Comparison of ENCODE assay signal across 18 cellular contexts in the genomic region with DNA sequence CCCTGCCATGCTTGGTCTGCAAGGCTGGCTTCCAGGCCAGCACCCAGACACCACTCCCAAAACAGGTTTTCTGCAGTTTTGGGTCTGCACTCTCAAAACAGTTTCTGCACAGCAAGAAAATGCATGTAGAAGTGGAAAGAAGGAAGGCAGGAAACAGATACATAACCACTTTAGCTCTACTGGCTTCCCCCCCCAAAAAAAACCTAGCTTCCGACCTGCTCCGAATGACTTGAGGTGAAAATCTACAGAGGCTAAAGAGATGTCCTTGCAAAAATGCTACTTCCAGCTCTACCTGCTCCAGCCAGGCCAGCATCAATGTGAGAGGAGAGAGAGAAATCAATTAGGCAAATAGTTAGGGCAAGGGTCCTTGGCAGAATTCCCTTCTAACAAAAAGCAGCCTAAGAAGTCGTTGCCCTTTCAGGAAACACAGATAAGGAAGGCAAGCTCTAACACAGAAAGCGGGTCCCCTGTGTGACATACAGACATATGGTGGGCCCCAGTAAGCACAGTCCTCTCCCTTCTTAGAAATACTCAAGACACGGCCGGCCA. TPM values are rescaled to one million over a fixed set of nuclear protein-coding genes. Genes with fewer than 3 reads are reported as not detected.
A peak's percentile ranks its signal among the peaks of the same experiment; 100 is the strongest.
DNase-seq lines count a peak whose midpoint lies in the region; ATAC-seq, FAIRE-seq and TF ChIP-seq lines count a peak whose summit lies in the region.
"Had no signal": no experiment of that assay in that cellular context is flagged by ENCODE, and none has a peak within 500 bp of the region (broad histone marks: within the 10 kb centered on the region; RNA-seq: fewer than 3 reads in every experiment).

No MANE protein-coding gene starts in this region.

- POLR2A ChIA-PET in activated CD4-positive, alpha-beta memory T cell treated with anti-CD3 and anti-CD28 coated beads, Interleukin-2, amount 10 ng/mL, durations not matched to agents 7 days and 5 days (lab: Charles Lee): interaction anchor here (1.0 to 6.3 kb wide), 6 partner anchors 12 to 125 kb away, joined by 4 to 111 read pairs (median 19); partner anchors contain the start of genes PLEKHF1 and POP4

- H3K36me3 Mint-ChIP-seq in activated naive CD4-positive, alpha-beta T cell treated with anti-CD3 and anti-CD28 coated beads, Interleukin-2, amount 10 ng/mL, durations not matched to agents 7 days and 5 days: peaks cover 43% of the 10 kb centered on the region
- H3K36me3 Mint-ChIP-seq in activated naive CD4-positive, alpha-beta T cell treated with anti-CD3 and anti-CD28 coated beads, Interleukin-2, amount 50 U/mL, for 72 hours: peaks cover 13 to 25% of the 10 kb centered on the region in 2 donors
- peaks cover 52% of the 10 kb centered on the region for H3K36me3 Mint-ChIP-seq in activated CD4-positive, alpha-beta memory T cell treated with anti-CD3 and anti-CD28 coated beads, Interleukin-2, amount 10 ng/mL, durations not matched to agents 7 days and 5 days (ENCODE audit: low read depth)
- H3K36me3 Mint-ChIP-seq in type B pancreatic cell: peaks cover 2% of the 10 kb centered on the region

- CTCF ChIA-PET in activated naive CD4-positive, alpha-beta T cell treated with anti-CD3 and anti-CD28 coated beads, Interleukin-2, amount 10 ng/mL, durations not matched to agents 7 days and 5 days (lab: Charles Lee): interaction anchor here (1.1 to 10.0 kb wide), 5 partner anchors 17 to 124 kb away, joined by 3 to 147 read pairs (median 4); partner anchors contain the start of gene POP4
- CTCF ChIA-PET in activated CD4-positive, alpha-beta memory T cell treated with anti-CD3 and anti-CD28 coated beads, Interleukin-2, amount 10 ng/mL, durations not matched to agents 7 days and 5 days (lab: Charles Lee): interaction anchor here (0.8 to 7.7 kb wide), 10 partner anchors 9 to 146 kb away, joined by 3 to 178 read pairs (median 7); partner anchors contain the start of genes PLEKHF1 and POP4

- H3K36me3 ChIP-seq in kidney (ENCODE audit: control insufficient read depth in 1 of 2, insufficient read depth in 2 of 2, low read length in 2 of 2): peaks cover under 1 to 2% of the 10 kb centered on the region in 2 donors

- no peak for FAIRE-seq in kidney (lab: Jason Lieb, UNC)
- FAIRE-seq: bronchial epithelial cell had no signal

- H3K4me3 ChIP-seq in kidney (ENCODE audit: low read length in 2 of 2): no peak overlapping the region
- H3K4me3 ChIP-seq: gastroesophageal sphincter, MG63, upper lobe of left lung had no signal

- peaks cover 76% of the 10 kb centered on the region for H3K4me1 Mint-ChIP-seq in activated naive CD4-positive, alpha-beta T cell treated with anti-CD3 and anti-CD28 coated beads, Interleukin-2, amount 10 ng/mL, durations not matched to agents 7 days and 5 days
- H3K4me1 Mint-ChIP-seq in activated CD4-positive, alpha-beta memory T cell treated with anti-CD3 and anti-CD28 coated beads, Interleukin-2, amount 10 ng/mL, durations not matched to agents 7 days and 5 days: peaks cover 70% of the 10 kb centered on the region
- H3K4me1 Mint-ChIP-seq in type B pancreatic cell (ENCODE audit: unreplicated experiment): peaks cover 43% of the 10 kb centered on the region

- peak overlapping the region; percentile 45 for H3K4me3 Mint-ChIP-seq in activated naive CD4-positive, alpha-beta T cell treated with anti-CD3 and anti-CD28 coated beads, Interleukin-2, amount 10 ng/mL, durations not matched to agents 7 days and 5 days
- H3K4me3 Mint-ChIP-seq in activated CD4-positive, alpha-beta memory T cell treated with anti-CD3 and anti-CD28 coated beads, Interleukin-2, amount 10 ng/mL, durations not matched to agents 7 days and 5 days: peak overlapping the region; percentile 51
- no peak overlapping the region for H3K4me3 Mint-ChIP-seq in type B pancreatic cell

- no peaks in the 10 kb centered on the region for H3K9me3 Mint-ChIP-seq in activated naive CD4-positive, alpha-beta T cell treated with anti-CD3 and anti-CD28 coated beads, Interleukin-2, amount 10 ng/mL, durations not matched to agents 7 days and 5 days
- no peaks in the 10 kb centered on the region for H3K9me3 Mint-ChIP-seq in activated naive CD4-positive, alpha-beta T cell treated with anti-CD3 and anti-CD28 coated beads, Interleukin-2, amount 50 U/mL, for 72 hours
- H3K9me3 Mint-ChIP-seq in activated CD4-positive, alpha-beta memory T cell treated with anti-CD3 and anti-CD28 coated beads, Interleukin-2, amount 10 ng/mL, durations not matched to agents 7 days and 5 days: no peaks in the 10 kb centered on the region
- no peaks in the 10 kb centered on the region for H3K9me3 Mint-ChIP-seq in type B pancreatic cell

- H3K27ac ChIP-seq in kidney (ENCODE audit: low read depth in 2 of 2, low read length in 2 of 2): no peak overlapping the region
- H3K27ac ChIP-seq: dorsolateral prefrontal cortex, gastroesophageal sphincter, RWPE1, upper lobe of left lung had no signal

- intact Hi-C loops in kidney (cut with DNase I): loop anchor here (10.0 kb wide), 1 partner anchor 97 kb away; no protein-coding TSS in a partner anchor

- H3K4me1 ChIP-seq in kidney (ENCODE audit: control insufficient read depth in 1 of 2, insufficient read depth in 1 of 2, low read depth in 1 of 2, low read length in 2 of 2): peaks cover 19 to 30% of the 10 kb centered on the region in 2 donors

- H3K9ac ChIP-seq in kidney (ENCODE audit: low read length in 2 of 2): no peak overlapping the region

- ATAC-seq in activated naive CD4-positive, alpha-beta T cell treated with anti-CD3 and anti-CD28 coated beads, Interleukin-2, amount 50 U/mL, for 72 hours: no peak
- no peak for ATAC-seq in HG03442 (IDR thresholded peaks at IDR 0.05; ENCODE audit: unreplicated experiment)
- ATAC-seq: gastroesophageal sphincter had no signal

- H3K9me3 ChIP-seq in kidney (ENCODE audit: control insufficient read depth in 1 of 2, low read length in 2 of 2): no peaks in the 10 kb centered on the region
- H3K9me3 ChIP-seq: gastroesophageal sphincter, MG63, upper lobe of left lung had no signal

- DNase-seq in activated naive CD4-positive, alpha-beta T cell treated with anti-CD3 and anti-CD28 coated beads, Interleukin-2, amount 10 ng/mL, durations not matched to agents 7 days and 5 days: peak; percentile 45
- DNase-seq in activated naive CD4-positive, alpha-beta T cell treated with anti-CD3 and anti-CD28 coated beads, Interleukin-2, amount 50 U/mL, for 72 hours (ENCODE audit: low spot score in 2 of 2): no peak
- DNase-seq in activated CD4-positive, alpha-beta memory T cell treated with anti-CD3 and anti-CD28 coated beads, Interleukin-2, amount 10 ng/mL, durations not matched to agents 7 days and 5 days: no peak
- DNase-seq in kidney: peak; percentile 28
- DNase-seq in type B pancreatic cell (ENCODE audit: extremely low spot score, unreplicated experiment): no peak
- DNase-seq in AG20443 (ENCODE audit: low spot score): no peak
- DNase-seq in NCI-H82 treated with DMSO at 0.1 percent for 48 hours (lab: John Stamatoyannopoulos, UW; ENCODE audit: unreplicated experiment): no peak
- DNase-seq: activated naive CD4-positive, alpha-beta T cell treated with Interleukin-2 at 50 U/mL for 16 hours; MG63; NCI-H1930; NCI-H510A; nucleus accumbens; upper lobe of left lung had no signal

- TF ChIP-seq CTCF in kidney (IDR thresholded peaks at IDR 0.05; ENCODE audit: borderline replicate concordance, extremely low read depth, insufficient read depth): no peak
- no peak for TF ChIP-seq CTCF in type B pancreatic cell (conservative IDR thresholded peaks at IDR 0.05)

- peak overlapping the region; percentile 71 for H3K27ac Mint-ChIP-seq in activated naive CD4-positive, alpha-beta T cell treated with anti-CD3 and anti-CD28 coated beads, Interleukin-2, amount 10 ng/mL, durations not matched to agents 7 days and 5 days
- H3K27ac Mint-ChIP-seq in activated naive CD4-positive, alpha-beta T cell treated with anti-CD3 and anti-CD28 coated beads, Interleukin-2, amount 50 U/mL, for 72 hours: peak overlapping the region in 1 of 2 donors; percentile 6
- peak overlapping the region; percentile 90 for H3K27ac Mint-ChIP-seq in activated CD4-positive, alpha-beta memory T cell treated with anti-CD3 and anti-CD28 coated beads, Interleukin-2, amount 10 ng/mL, durations not matched to agents 7 days and 5 days
- H3K27ac Mint-ChIP-seq in type B pancreatic cell: peak overlapping the region; percentile 2

- peaks cover 3% of the 10 kb centered on the region for H3K27me3 Mint-ChIP-seq in activated naive CD4-positive, alpha-beta T cell treated with anti-CD3 and anti-CD28 coated beads, Interleukin-2, amount 10 ng/mL, durations not matched to agents 7 days and 5 days
- H3K27me3 Mint-ChIP-seq in activated CD4-positive, alpha-beta memory T cell treated with anti-CD3 and anti-CD28 coated beads, Interleukin-2, amount 10 ng/mL, durations not matched to agents 7 days and 5 days: no peaks in the 10 kb centered on the region
- H3K27me3 Mint-ChIP-seq in type B pancreatic cell: no peaks in the 10 kb centered on the region

RNA-seq across cellular contexts. Expression of gene C19orf12, which starts 3.4 kb away (rescaled TPM):
- total RNA-seq in activated naive CD4-positive, alpha-beta T cell treated with anti-CD3 and anti-CD28 coated beads, Interleukin-2, amount 50 U/mL, for 72 hours: 10 to 100 TPM; 30.9 to 33.9 TPM
- 10 to 100 TPM; 39.2 to 40.7 TPM for total RNA-seq in activated CD4-positive, alpha-beta memory T cell treated with anti-CD3 and anti-CD28 coated beads, Interleukin-2, amount 10 ng/mL, durations not matched to agents 7 days and 5 days
- total RNA-seq in kidney (21.2 TPM), type B pancreatic cell (ENCODE audit: low replicate concordance) (18.0 and 23.9 TPM in 2 replicates)
- 27.1 TPM for polyA plus RNA-seq in kidney (ENCODE audit: insufficient read depth, low read depth, low replicate concordance)

RNA-seq across cellular contexts. Expression of gene PLEKHF1, which starts 46.4 kb away (rescaled TPM):
- total RNA-seq in activated naive CD4-positive, alpha-beta T cell treated with anti-CD3 and anti-CD28 coated beads, Interleukin-2, amount 50 U/mL, for 72 hours: 10 to 100 TPM; 24.3 to 29.7 TPM
- 10 to 100 TPM; 53.1 to 53.9 TPM for total RNA-seq in activated CD4-positive, alpha-beta memory T cell treated with anti-CD3 and anti-CD28 coated beads, Interleukin-2, amount 10 ng/mL, durations not matched to agents 7 days and 5 days
- total RNA-seq in kidney: 11.7 TPM
- 7.1 TPM for polyA plus RNA-seq in kidney (ENCODE audit: insufficient read depth, low read depth, low replicate concordance)
- 6.3 and 16.9 TPM in 2 replicates for total RNA-seq in type B pancreatic cell (ENCODE audit: low replicate concordance)

Comparison
In these comparisons a context has a peak if more than half of its experiments do, and no peak if none do; other contexts are left out.
1. DNase-seq: peak in activated naive CD4-positive, alpha-beta T cell treated with anti-CD3 and anti-CD28 coated beads, Interleukin-2, amount 10 ng/mL, durations not matched to agents 7 days and 5 days (single experiment) and kidney (single experiment); none in activated naive CD4-positive, alpha-beta T cell treated with anti-CD3 and anti-CD28 coated beads, Interleukin-2, amount 50 U/mL, for 72 hours (0 of 2), activated CD4-positive, alpha-beta memory T cell treated with anti-CD3 and anti-CD28 coated beads, Interleukin-2, amount 10 ng/mL, durations not matched to agents 7 days and 5 days (single experiment), type B pancreatic cell (single experiment), AG20443 (single experiment) and NCI-H82 treated with DMSO at 0.1 percent for 48 hours (single experiment).